In genomic region chr6:45681860-45682488, GRCh38 we compare ENCODE assay signal across 8 cellular contexts.
A peak's percentile ranks its signal among the peaks of the same experiment; 100 is the strongest.
DNase-seq lines count a peak whose midpoint lies in the region; ATAC-seq and TF ChIP-seq lines count a peak whose summit lies in the region.

No MANE protein-coding gene starts in this region.

- peak overlapping the region; percentile 73 for H3K27ac Mint-ChIP-seq in activated B cell treated with CpG ODN at 0.5 μM for 24 hours
- peak overlapping the region; percentile 57 to 78 for H3K27ac Mint-ChIP-seq in natural killer cell treated with Interleukin-12 subunit alpha and Interleukin-12 subunit beta and Interleukin-15 and Interleukin-18, amount 100 ng/mL, for 72 hours

- ATAC-seq in GM19438 (IDR thresholded peaks at IDR 0.05; ENCODE audit: low read depth, unreplicated experiment): peak; percentile 89
- peak; percentile 87 for ATAC-seq in HG03342 (IDR thresholded peaks at IDR 0.05; ENCODE audit: unreplicated experiment)
- ATAC-seq in activated B cell treated with CpG ODN at 0.5 μM for 24 hours (ENCODE audit: low read depth): peak; percentile 83
- ATAC-seq in natural killer cell treated with Interleukin-12 subunit alpha and Interleukin-12 subunit beta and Interleukin-15 and Interleukin-18, amount 100 ng/mL, for 72 hours: peak; percentile 82 to 83

- POLR2A ChIA-PET in activated B cell treated with CpG ODN at 0.5 μM for 24 hours (lab: Charles Lee): interaction anchor here (0.6 to 1.6 kb wide), 9 partner anchors 15 to 1027 kb away, joined by 3 to 8 read pairs (median 4); partner anchors contain the start of gene SUPT3H

- DNase-seq in EL: peak; percentile 50
- peak; percentile 56 for DNase-seq in activated B cell treated with CpG ODN at 0.5 μM for 24 hours
- no peak for DNase-seq in natural killer cell treated with Interleukin-12 subunit alpha and Interleukin-12 subunit beta and Interleukin-15 and Interleukin-18, amount 100 ng/mL, for 72 hours (ENCODE audit: low spot score)
- no peak for DNase-seq in erythroblast (lab: John Stamatoyannopoulos, UW)
- DNase-seq in effector CD4-positive, alpha-beta T cell: no peak
- DNase-seq in NCI-H69 (lab: John Stamatoyannopoulos, UW): no peak

- CTCF ChIA-PET in activated B cell treated with CpG ODN at 0.5 μM for 24 hours (lab: Charles Lee): no interaction called here

- H3K9me3 Mint-ChIP-seq in activated B cell treated with CpG ODN at 0.5 μM for 24 hours: peaks cover 12% of the 10 kb centered on the region
- peaks cover 4% of the 10 kb centered on the region for H3K9me3 Mint-ChIP-seq in natural killer cell treated with Interleukin-12 subunit alpha and Interleukin-12 subunit beta and Interleukin-15 and Interleukin-18, amount 100 ng/mL, for 72 hours

- H3K4me1 Mint-ChIP-seq in activated B cell treated with CpG ODN at 0.5 μM for 24 hours: peaks cover 53% of the 10 kb centered on the region
- H3K4me1 Mint-ChIP-seq in natural killer cell treated with Interleukin-12 subunit alpha and Interleukin-12 subunit beta and Interleukin-15 and Interleukin-18, amount 100 ng/mL, for 72 hours (ENCODE audit: low read depth in 2 of 2): peaks cover 30 to 40% of the 10 kb centered on the region in 2 donors

- TF ChIP-seq CTCF in activated B cell treated with CpG ODN at 0.5 μM for 24 hours (IDR thresholded peaks at IDR 0.05): no peak

- no peak for TF ChIP-seq POLR2A in erythroblast (IDR thresholded peaks at IDR 0.05; ENCODE audit: low read length)

- no peaks in the 10 kb centered on the region for H3K27me3 Mint-ChIP-seq in activated B cell treated with CpG ODN at 0.5 μM for 24 hours
- peaks cover 0 to 9% of the 10 kb centered on the region in 2 donors for H3K27me3 Mint-ChIP-seq in natural killer cell treated with Interleukin-12 subunit alpha and Interleukin-12 subunit beta and Interleukin-15 and Interleukin-18, amount 100 ng/mL, for 72 hours

- peak overlapping the region; percentile 29 for H3K4me3 Mint-ChIP-seq in activated B cell treated with CpG ODN at 0.5 μM for 24 hours
- peak overlapping the region; percentile 51 for H3K4me3 Mint-ChIP-seq in natural killer cell treated with Interleukin-12 subunit alpha and Interleukin-12 subunit beta and Interleukin-15 and Interleukin-18, amount 100 ng/mL, for 72 hours

- intact Hi-C loops in activated B cell treated with CpG ODN at 0.5 μM for 24 hours (cut with micrococcal nuclease): loop anchor here (1.0 to 5.0 kb wide), 4 partner anchors 28 to 205 kb away; no protein-coding TSS in a partner anchor

- peaks cover 5% of the 10 kb centered on the region for H3K36me3 Mint-ChIP-seq in activated B cell treated with CpG ODN at 0.5 μM for 24 hours (ENCODE audit: low read depth)
- H3K36me3 Mint-ChIP-seq in natural killer cell treated with Interleukin-12 subunit alpha and Interleukin-12 subunit beta and Interleukin-15 and Interleukin-18, amount 100 ng/mL, for 72 hours: peaks cover 18% of the 10 kb centered on the region

Comparison
In these comparisons a context has a peak if more than half of its experiments do, and no peak if none do; other contexts are left out.
1. DNase-seq: peak in EL (single experiment) and activated B cell treated with CpG ODN at 0.5 μM for 24 hours (single experiment); none in natural killer cell treated with Interleukin-12 subunit alpha and Interleukin-12 subunit beta and Interleukin-15 and Interleukin-18, amount 100 ng/mL, for 72 hours (single experiment), erythroblast (0 of 2), effector CD4-positive, alpha-beta T cell (single experiment) and NCI-H69 (single experiment).
2. Peak in every context shown above with its lines, with median percentiles within 50 percentile points of each other: ATAC-seq.